8 cellular contexts compared by ENCODE assay signal in the genomic region with DNA sequence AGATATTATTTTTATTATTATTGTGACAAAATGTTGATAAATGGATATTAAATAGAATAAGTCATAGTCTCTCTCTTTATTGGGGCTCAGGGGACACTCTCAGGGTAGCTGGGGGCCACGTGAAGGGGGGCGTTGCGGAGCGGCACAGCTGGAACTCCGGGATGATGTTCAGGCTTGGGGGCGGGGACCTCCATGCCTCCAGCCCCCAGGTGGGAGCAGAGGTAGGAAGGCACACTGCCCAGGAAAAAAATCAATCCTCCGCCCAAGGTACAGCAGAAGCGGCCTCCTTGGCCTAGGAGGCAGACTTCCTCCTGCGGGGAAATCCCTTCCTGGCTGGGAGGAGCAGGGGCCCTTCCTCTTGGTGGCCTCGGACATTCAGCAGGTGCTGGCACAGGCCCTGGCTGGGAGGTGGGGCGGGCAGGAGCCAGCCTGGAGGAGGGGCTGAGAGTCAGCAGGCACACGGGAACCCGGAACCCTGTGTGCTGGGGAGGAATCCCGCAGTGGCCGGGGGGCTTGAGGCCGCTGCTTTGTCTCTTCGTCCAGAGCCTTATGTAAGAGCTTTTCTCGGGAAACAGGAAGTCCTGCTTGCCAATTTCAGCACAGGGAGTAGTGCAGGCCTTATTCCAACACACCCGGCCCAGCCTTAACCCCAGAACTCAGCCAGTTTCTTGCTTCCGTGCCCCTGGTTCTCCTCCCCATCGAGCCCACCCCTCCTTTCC. TPM values are rescaled to one million over a fixed set of nuclear protein-coding genes. Genes with fewer than 3 reads are reported as not detected.
DNase-seq lines count a peak whose midpoint lies in the region; ATAC-seq and TF ChIP-seq lines count a peak whose summit lies in the region.

No MANE protein-coding gene starts in this region.

- ATAC-seq in HG02610 (IDR thresholded peaks at IDR 0.05; ENCODE audit: unreplicated experiment) (peak; percentile 39), upper lobe of right lung (peak; percentile 83), HG03025 (IDR thresholded peaks at IDR 0.05; ENCODE audit: low FRiP score, unreplicated experiment) (no peak)

- H3K4me3 ChIP-seq in epithelial cell of proximal tubule (ENCODE audit: low read depth, low read length) = peak overlapping the region; percentile 89
- H3K4me3 ChIP-seq in upper lobe of right lung = peak overlapping the region; percentile 91

- peak overlapping the region; percentile 96 for H3K27ac ChIP-seq in upper lobe of right lung

- DNase-seq in DMS53 (lab: John Stamatoyannopoulos, UW) (peak; percentile 97), SKM-1 (lab: John Stamatoyannopoulos, UW; ENCODE audit: unreplicated experiment) (peak; percentile 31), epithelial cell of proximal tubule (ENCODE audit: low read depth) (no peak), midbrain (lab: John Stamatoyannopoulos, UW) (peak; percentile 89), upper lobe of right lung (peak; percentile 97), H4 (ENCODE audit: low spot score) (no peak)

- no peaks in the 10 kb centered on the region for H3K36me3 ChIP-seq in upper lobe of right lung

- intact Hi-C loops in upper lobe of right lung (cut with DNase I) = no loop called here

- peaks cover 49% of the 10 kb centered on the region for H3K4me1 ChIP-seq in upper lobe of right lung

- H3K27me3 ChIP-seq in upper lobe of right lung = no peaks in the 10 kb centered on the region

- TF ChIP-seq CTCF in epithelial cell of proximal tubule (conservative IDR thresholded peaks at IDR 0.05; ENCODE audit: low read depth, low read length) (no peak), upper lobe of right lung (IDR thresholded peaks at IDR 0.05) (no peak)

- no peaks in the 10 kb centered on the region for H3K9me3 ChIP-seq in upper lobe of right lung

RNA-seq across cellular contexts. Expression of gene TNFSF13, which starts 0.6 kb away (rescaled TPM):
- 5.2 and 6.4 TPM in 2 replicates for total RNA-seq in epithelial cell of proximal tubule
- total RNA-seq in upper lobe of right lung = 101 TPM
- total RNA-seq in H4 (2014; rRNA removed; shearing (Covaris generic)) = 0.43 TPM in 1 of 2 replicates, not detected in the other

RNA-seq across cellular contexts. Expression of gene SENP3, which starts 3.7 kb away (rescaled TPM):
- total RNA-seq in epithelial cell of proximal tubule (62.9 and 113 TPM in 2 replicates), upper lobe of right lung (57.6 TPM)
- total RNA-seq in H4 (2014; rRNA removed; shearing (Covaris generic)) = 59.5 and 61.3 TPM in 2 replicates

RNA-seq across cellular contexts. Expression of gene TNFSF12, which starts 9.1 kb away (rescaled TPM):
- total RNA-seq in epithelial cell of proximal tubule (25.2 and 31.8 TPM in 2 replicates), upper lobe of right lung (75.7 TPM)
- 2.4 TPM in 1 of 2 replicates, not detected in the other for total RNA-seq in H4 (2014; rRNA removed; shearing (Covaris generic))

RNA-seq across cellular contexts. Expression of gene CD68, which starts 21.5 kb away (rescaled TPM):
- total RNA-seq in epithelial cell of proximal tubule = 10.7 and 16.7 TPM in 2 replicates
- total RNA-seq in upper lobe of right lung = 398 TPM
- 19.9 and 21.6 TPM in 2 replicates for total RNA-seq in H4 (2014; rRNA removed; shearing (Covaris generic))

RNA-seq across cellular contexts. Expression of gene MPDU1, which starts 25.7 kb away (rescaled TPM):
- total RNA-seq in epithelial cell of proximal tubule (236 and 272 TPM in 2 replicates), upper lobe of right lung (58.2 TPM)
- 146 and 193 TPM in 2 replicates for total RNA-seq in H4 (2014; rRNA removed; shearing (Covaris generic))

Comparison
In these comparisons a context has a peak if more than half of its experiments do, and no peak if none do; other contexts are left out.
1. DNase-seq: peak in DMS53 (single experiment), SKM-1 (single experiment), midbrain (single experiment) and upper lobe of right lung (single experiment); none in epithelial cell of proximal tubule (single experiment) and H4 (single experiment).
2. RNA of gene TNFSF13, which starts 0.6 kb away (total RNA-seq): 101 TPM in upper lobe of right lung (single experiment); 5.2 to 6.4 TPM in epithelial cell of proximal tubule and 0.43 TPM in H4; every median in the first group is over 10 times any median in the second.